In the genomic region with DNA sequence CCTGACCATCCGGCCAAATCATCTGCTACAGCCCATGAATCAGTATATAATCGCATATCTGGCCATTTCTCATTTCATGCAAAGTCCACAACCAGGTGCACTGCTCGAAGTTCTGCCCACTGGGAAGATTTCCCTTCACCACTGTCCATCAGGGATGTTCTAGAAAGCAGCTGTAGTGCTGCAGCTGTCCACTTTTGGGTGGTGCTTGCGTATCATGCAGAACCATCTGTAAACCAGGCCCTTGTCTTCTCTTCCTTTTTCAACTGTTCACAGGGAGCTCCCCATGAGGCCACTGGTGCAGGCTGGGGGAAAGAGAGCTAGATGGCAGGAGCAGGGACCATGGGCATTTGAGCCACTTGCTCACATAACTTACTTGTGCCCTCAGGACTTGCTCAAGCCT, we compare ENCODE assay signal across 26 cellular contexts.
"Had no signal": no experiment of that assay in that cellular context is flagged by ENCODE, and none has a peak within 500 bp of the region (broad histone marks: within the 10 kb centered on the region; RNA-seq: fewer than 3 reads in every experiment).

No MANE protein-coding gene starts in this region.

- DNase-seq: stimulated activated CD4-positive, alpha-beta T cell treated with anti-CD3 and anti-CD28 coated beads, Interleukin-2, amount 100 ng/mL, for 48 hours; stimulated activated CD4-positive, alpha-beta T cell treated with anti-CD3 and anti-CD28 coated beads, Interleukin-4, amount 100 ng/mL, for 1 hour; stimulated activated CD4-positive, alpha-beta T cell treated with anti-CD3 and anti-CD28 coated beads, Interleukin-4, amount 100 ng/mL, for 24 hours; stimulated activated CD4-positive, alpha-beta T cell treated with anti-CD3 and anti-CD28 coated beads, Interleukin-4, amount 100 ng/mL, for 4 hours; stimulated activated CD8-positive, alpha-beta memory T cell treated with anti-CD3 and anti-CD28 coated beads, Interleukin-4, amount 100 ng/mL, for 48 hours; stimulated activated naive B cell treated with anti-CD40 and anti-IgM and Interleukin-4, amounts not matched to agents 10 μg/mL and 1 μg/mL and 100 μg/mL, for 72 hours; stimulated activated naive CD4-positive, alpha-beta T cell; stimulated activated naive CD4-positive, alpha-beta T cell treated with Interleukin-2 at 50 U/mL for 16 hours; stimulated activated naive CD8-positive, alpha-beta T cell treated with anti-CD3 and anti-CD28 coated beads, Interleukin-15, amount 100 ng/mL, for 72 hours; stimulated activated naive CD8-positive, alpha-beta T cell treated with anti-CD3 and anti-CD28 coated beads, Interleukin-15, Interleukin-2, amounts not matched to agents 100 U/mL and 50 U/mL, for 24 hours; stomach; substantia nigra; testis; thyroid gland; tibial artery; transverse colon; upper lobe of left lung; upper lobe of right lung; uterus had no signal

- H3K9me3 ChIP-seq: stomach, suprapubic skin, testis, thoracic aorta, thyroid gland, tibial artery, tibial nerve, transverse colon, upper lobe of left lung, upper lobe of right lung, uterus, vagina had no signal

- H3K4me1 ChIP-seq: stomach, suprapubic skin, testis, thyroid gland, tibial artery, tibial nerve, transverse colon, upper lobe of left lung, upper lobe of right lung, uterus, vagina had no signal

- FAIRE-seq: urothelium cell line had no signal

- H3K27ac ChIP-seq: stomach, suprapubic skin, testis, thoracic aorta, thyroid gland, tibial artery, tibial nerve, transverse colon, upper lobe of left lung, upper lobe of right lung, uterus, vagina had no signal

- H3K27me3 ChIP-seq: stomach, suprapubic skin, testis, thyroid gland, tibial artery, tibial nerve, transverse colon, upper lobe of left lung, upper lobe of right lung, uterus, vagina had no signal

- ATAC-seq: stimulated activated effector memory CD8-positive, alpha-beta T cell treated with anti-CD3 and anti-CD28 coated beads, Interleukin-12 subunit alpha, Interleukin-12 subunit beta, amount 100 ng/mL, for 72 hours; stimulated activated memory B cell treated with anti-CD40 and anti-IgM and Interleukin-4, amounts not matched to agents 10 μg/mL and 1 μg/mL and 100 μg/mL, for 72 hours; stimulated activated naive B cell treated with anti-CD40 and anti-IgM and Interleukin-4, amounts not matched to agents 10 μg/mL and 1 μg/mL and 100 μg/mL, for 72 hours; stimulated activated naive CD8-positive, alpha-beta T cell treated with anti-CD3 and anti-CD28 coated beads, Interleukin-15, amount 100 ng/mL, for 72 hours; stimulated activated naive CD8-positive, alpha-beta T cell treated with anti-CD3 and anti-CD28 coated beads, Interleukin-15, Interleukin-2, amounts not matched to agents 100 U/mL and 50 U/mL, for 24 hours; upper lobe of right lung had no signal

- H3K4me3 ChIP-seq: stomach, suprapubic skin, testis, thoracic aorta, thyroid gland, tibial artery, tibial nerve, transverse colon, upper lobe of left lung, upper lobe of right lung, uterus, vagina had no signal

- H3K36me3 ChIP-seq: stomach, suprapubic skin, thoracic aorta, thyroid gland, tibial artery, tibial nerve, transverse colon, upper lobe of left lung, upper lobe of right lung, uterus, vagina had no signal
